Comparison of ENCODE assay signal across 19 cellular contexts in genomic region chr11:2926611-2927492, GRCh38. TPM values are rescaled to one million over a fixed set of nuclear protein-coding genes. Genes with fewer than 3 reads are reported as not detected.
DNase-seq lines count a peak whose midpoint lies in the region; ATAC-seq, FAIRE-seq and TF ChIP-seq lines count a peak whose summit lies in the region.
"Had no signal": no experiment of that assay in that cellular context is flagged by ENCODE, and none has a peak within 500 bp of the region (broad histone marks: within the 10 kb centered on the region; RNA-seq: fewer than 3 reads in every experiment).

No MANE protein-coding gene starts in this region.

- intact Hi-C loops in left ventricle myocardium inferior (cut with micrococcal nuclease) (no loop called here), left cardiac atrium (cut with DNase I) (no loop called here), K562 (cut with micrococcal nuclease) (no loop called here), lower lobe of right lung (cut with DNase I) (no loop called here)

- H3K9ac ChIP-seq in K562 (ENCODE audit: insufficient read depth in 1 of 2, low read depth in 2 of 2, low read length in 2 of 2) = peak overlapping the region in 1 of 2 experiments; percentile 2; a peak in 1 of 4 replicates
- H3K9ac ChIP-seq: KMS-11 had no signal

- H3K4me3 ChIP-seq in left ventricle myocardium inferior (no peak overlapping the region), K562 (no peak overlapping the region), lower lobe of right lung (no peak overlapping the region)
- H3K4me3 ChIP-seq: hepatocyte had no signal

- TF ChIP-seq CTCF in left ventricle myocardium inferior (IDR thresholded peaks at IDR 0.05; ENCODE audit: borderline replicate concordance) = no peak
- TF ChIP-seq CTCF in K562 (IDR thresholded peaks at IDR 0.05 in 2 of 3, conservative IDR thresholded peaks at IDR 0.05 in 1 of 3; ENCODE audit: insufficient read depth in 2 of 3, low read depth in 1 of 3, low read length in 3 of 3) = no peak
- no peak for TF ChIP-seq CTCF in lower lobe of right lung (IDR thresholded peaks at IDR 0.05)

- H3K4me1 ChIP-seq in left ventricle myocardium inferior (peaks cover 30% of the 10 kb centered on the region), K562 (replicated peaks in 1 of 2; ENCODE audit: control insufficient read depth in 2 of 2, insufficient read depth in 2 of 2, low read length in 2 of 2) (peaks cover 10 to 63% of the 10 kb centered on the region in 2 experiments; a peak in 4 of 5 replicates), lower lobe of right lung (peaks cover 24% of the 10 kb centered on the region)

- H3K9me1 ChIP-seq in K562 (ENCODE audit: control insufficient read depth, insufficient read depth, low read length) = no peaks in the 10 kb centered on the region

- FAIRE-seq in K562 (lab: Jason Lieb, UNC) = no peak

- peaks cover 13% of the 10 kb centered on the region for H4K20me1 ChIP-seq in K562 (replicated peaks; ENCODE audit: control insufficient read depth, insufficient read depth, low read length)

- no peaks in the 10 kb centered on the region for H3K9me3 ChIP-seq in left ventricle myocardium inferior (replicated peaks)
- no peaks in the 10 kb centered on the region for H3K9me3 ChIP-seq in K562 (replicated peaks; ENCODE audit: control insufficient read depth, insufficient read depth, low read depth, low read length)
- no peaks in the 10 kb centered on the region for H3K9me3 ChIP-seq in lower lobe of right lung
- H3K9me3 ChIP-seq: vagina had no signal

- TF ChIP-seq RAD21 in K562 (CRISPR knock-in tag; conservative IDR thresholded peaks at IDR 0.05 in 1 of 2, IDR thresholded peaks at IDR 0.05 in 1 of 2) = no peak

- no TSS peak for BruUV-seq in K562 (replicated peaks; lab: Mats Ljungman, UMichigan)

- no peak for ATAC-seq in left cardiac atrium
- no peak for ATAC-seq in K562
- no peak for ATAC-seq in lower lobe of right lung
- no peak for ATAC-seq in HG02938 (IDR thresholded peaks at IDR 0.05; ENCODE audit: unreplicated experiment)
- ATAC-seq: left colon, sciatic nerve had no signal

- H2AFZ ChIP-seq in K562 (ENCODE audit: low read depth, low read length) = no peak overlapping the region
- H2AFZ ChIP-seq: hepatocyte had no signal

- POLR2A ChIA-PET in K562 (lab: Yijun Ruan, JAX) = interaction anchor here (0.7 to 1.4 kb wide), 4 partner anchors 9 to 449 kb away, joined by 3 to 9 read pairs (median 6); no protein-coding TSS in a partner anchor

- peak; percentile 6 for DNase-seq in left ventricle myocardium inferior
- DNase-seq in left cardiac atrium = no peak
- DNase-seq in K562 (ENCODE audit: extremely low read depth in 1 of 4, low spot score in 3 of 4) = no peak
- DNase-seq in lower lobe of right lung = peak; percentile 37
- DNase-seq in activated gamma-delta T cell treated with Interleukin-2 at 50 U/mL for 16 hours = no peak
- no peak for DNase-seq in NCI-H2107 treated with DMSO at 0.1 percent for 48 hours (lab: John Stamatoyannopoulos, UW; ENCODE audit: unreplicated experiment)
- DNase-seq in stimulated activated CD4-positive, alpha-beta T cell treated with anti-CD3 and anti-CD28 coated beads, Interleukin-15, amount 100 ng/mL, for 24 hours = no peak
- DNase-seq: activated naive CD8-positive, alpha-beta T cell treated with anti-CD3 and anti-CD28 coated beads, Interleukin-2, amount 10 ng/mL, durations not matched to agents 7 days and 5 days; DMS153; NCI-H524 treated with DMSO at 0.1 percent for 48 hours; RPMI8226; stimulated activated naive CD4-positive, alpha-beta T cell had no signal

- H3K79me2 ChIP-seq in K562 (ENCODE audit: control insufficient read depth, insufficient read depth, low read length) = peaks cover 15% of the 10 kb centered on the region; the same call in 2 of the 3 replicates
- H3K79me2 ChIP-seq: hepatocyte had no signal

- 84% methylated on average over 19 of the region's 19 CpGs for WGBS in K562 (ENCODE audit: insufficient coverage, low coverage, missing lambda C conversion rate)

- no peak for TF ChIP-seq EP300 in K562 (IDR thresholded peaks at IDR 0.05; ENCODE audit: low read length)

- CTCF ChIA-PET in K562 (lab: Yijun Ruan, JAX; ENCODE audit: low intra/inter-chr PET ratio) = interaction anchor here (5.2 kb wide), 1 partner anchor 394 kb away, joined by 59 read pairs; no protein-coding TSS in a partner anchor

- no peaks in the 10 kb centered on the region for H3K36me3 ChIP-seq in left ventricle myocardium inferior
- H3K36me3 ChIP-seq in K562 (ENCODE audit: control insufficient read depth, insufficient read depth, low read length) = no peaks in the 10 kb centered on the region
- H3K36me3 ChIP-seq in lower lobe of right lung = no peaks in the 10 kb centered on the region
- H3K36me3 ChIP-seq: vagina had no signal

- TF ChIP-seq POLR2A in K562 (conservative IDR thresholded peaks at IDR 0.05) = no peak

- in situ Hi-C loops in K562 (cut with MboI) = no loop called here

- H3K27ac ChIP-seq in left ventricle myocardium inferior (replicated peaks) (no peak overlapping the region), K562 (ENCODE audit: extremely low read depth, low read depth, low read length) (no peak overlapping the region), lower lobe of right lung (no peak overlapping the region)
- H3K27ac ChIP-seq: hepatocyte, KMS-11, vagina had no signal

- H3K27me3 ChIP-seq in left ventricle myocardium inferior (ENCODE audit: low read depth) = peaks cover 79% of the 10 kb centered on the region
- H3K27me3 ChIP-seq in K562 (ENCODE audit: control insufficient read depth in 2 of 2, insufficient read depth in 2 of 2, low read length in 2 of 2) = no peaks in the 10 kb centered on the region
- H3K27me3 ChIP-seq in lower lobe of right lung (ENCODE audit: low read depth) = peaks cover 14% of the 10 kb centered on the region
- H3K27me3 ChIP-seq: vagina had no signal

- H3K4me2 ChIP-seq in K562 (ENCODE audit: insufficient read depth, low read length) = no peak overlapping the region
- H3K4me2 ChIP-seq: KMS-11 had no signal

TF ChIP-seq in K562, 482 proteins besides CTCF, POLR2A, EP300 and RAD21 (continues in another document):
- no peak for TF ChIP-seq NCOR1 (IDR thresholded peaks at IDR 0.05)
- TF ChIP-seq JUND (IDR thresholded peaks at IDR 0.05; ENCODE audit: borderline replicate concordance, low read depth, low read length) = no peak
- TF ChIP-seq JUND (tag; IDR thresholded peaks at IDR 0.05; ENCODE audit: borderline replicate concordance, low read depth, low read length) = no peak
- no peak for TF ChIP-seq TFE3 (CRISPR knock-in tag; IDR thresholded peaks at IDR 0.05)

RNA-seq across cellular contexts. Expression of gene PHLDA2, which starts 2.4 kb away (rescaled TPM):
- total RNA-seq in left ventricle myocardium inferior = not detected
- total RNA-seq in left cardiac atrium = 1 to 10 TPM; 2.2 to 3.4 TPM
- 3.2 and 7.8 TPM in 2 replicates for total RNA-seq in K562 (2011; cell fraction: chromatin; rRNA removed; ENCODE audit: low replicate concordance)
- total RNA-seq in K562 (2011; cell fraction: nucleolus; rRNA removed) = 13.6 and 14.7 TPM in 2 replicates
- 5.4 and 5.7 TPM in 2 replicates for total RNA-seq in K562 (2011; cell fraction: nucleoplasm; rRNA removed)
- total RNA-seq in K562 (2014; rRNA removed) = 14.8 and 26.2 TPM in 2 replicates
- 0.70 and 0.76 TPM in 2 replicates for total RNA-seq in K562 (2014; rRNA removed; fragmentation: Illumina TruSeq; extraction: Trizol)
- 5.7 and 6.3 TPM in 2 replicates for total RNA-seq in K562 (2015; rRNA removed; fragmentation: Illumina TruSeq; extraction: Trizol)
- total RNA-seq in K562 (2021) = 42.4 and 43.2 TPM in 2 replicates
- 4.7 and 4.9 TPM in 2 replicates for polyA plus RNA-seq in K562 (2011; rRNA removed)
- polyA plus RNA-seq in K562 (2011; cell fraction: cytosol; rRNA removed) = 19.3 and 101 TPM in 2 replicates
- 10.5 and 21.0 TPM in 2 replicates for polyA plus RNA-seq in K562 (2011; cell fraction: nucleus; rRNA removed)
- polyA plus RNA-seq in K562 (2012) = 26.8 and 31.0 TPM in 2 replicates
- 4.0 and 24.8 TPM in 2 replicates for polyA plus RNA-seq in K562 (2014; fragmentation: Illumina TruSeq; extraction: Trizol)
- under 1 TPM; 0.43 to 0.87 TPM for polyA plus RNA-seq in K562 (2014; fragmentation: Nextera tagmentation; extraction: Ambion mirVana)
- polyA plus RNA-seq in K562 (2014; rRNA removed) = 33.6 and 37.8 TPM in 2 replicates
- polyA minus RNA-seq in K562 (2011; rRNA and poly(A)+ RNA removed) = 0.84 and 1.1 TPM in 2 replicates
- polyA minus RNA-seq in K562 (2011; cell fraction: cytosol; rRNA and poly(A)+ RNA removed) = 14.8 and 27.2 TPM in 2 replicates
- 11.8 and 14.1 TPM in 2 replicates for polyA minus RNA-seq in K562 (2011; cell fraction: nucleus; rRNA and poly(A)+ RNA removed)
- total RNA-seq in lower lobe of right lung = 7.2 TPM
- polyA plus RNA-seq: neural cell had no signal

RNA-seq across cellular contexts. Expression of gene CDKN1C, which starts 41.3 kb away (rescaled TPM):
- total RNA-seq in left ventricle myocardium inferior = 33.0 TPM
- 10 to 100 TPM; 23.3 to 44.2 TPM for total RNA-seq in left cardiac atrium
- total RNA-seq in K562 (2011; cell fraction: chromatin; rRNA removed; ENCODE audit: low replicate concordance) = 7.1 and 13.9 TPM in 2 replicates
- 20.5 and 24.5 TPM in 2 replicates for total RNA-seq in K562 (2011; cell fraction: nucleolus; rRNA removed)
- 10.9 and 11.1 TPM in 2 replicates for total RNA-seq in K562 (2011; cell fraction: nucleoplasm; rRNA removed)
- 19.2 and 23.5 TPM in 2 replicates for total RNA-seq in K562 (2014; rRNA removed)
- total RNA-seq in K562 (2014; rRNA removed; fragmentation: Illumina TruSeq; extraction: Trizol) = 3.5 and 4.0 TPM in 2 replicates
- 2.8 and 3.5 TPM in 2 replicates for total RNA-seq in K562 (2015; rRNA removed; fragmentation: Illumina TruSeq; extraction: Trizol)
- 21.1 and 21.9 TPM in 2 replicates for total RNA-seq in K562 (2021)
- 9.2 and 17.4 TPM in 2 replicates for polyA plus RNA-seq in K562 (2011; rRNA removed)
- polyA plus RNA-seq in K562 (2011; cell fraction: cytosol; rRNA removed) = 12.9 and 29.1 TPM in 2 replicates
- polyA plus RNA-seq in K562 (2011; cell fraction: nucleus; rRNA removed) = 25.4 and 25.7 TPM in 2 replicates
- 10.9 and 13.2 TPM in 2 replicates for polyA plus RNA-seq in K562 (2012)
- polyA plus RNA-seq in K562 (2014; fragmentation: Illumina TruSeq; extraction: Trizol) = 3.9 and 5.2 TPM in 2 replicates
- 10 to 100 TPM in 1 of 2 experiments, 1 to 10 TPM in 1; 9.3 to 18.7 TPM for polyA plus RNA-seq in K562 (2014; fragmentation: Nextera tagmentation; extraction: Ambion mirVana)
- polyA plus RNA-seq in K562 (2014; rRNA removed) = 11.0 and 13.0 TPM in 2 replicates
- 4.8 and 6.4 TPM in 2 replicates for polyA minus RNA-seq in K562 (2011; rRNA and poly(A)+ RNA removed)
- 11.8 and 22.5 TPM in 2 replicates for polyA minus RNA-seq in K562 (2011; cell fraction: cytosol; rRNA and poly(A)+ RNA removed)
- 7.5 and 8.9 TPM in 2 replicates for polyA minus RNA-seq in K562 (2011; cell fraction: nucleus; rRNA and poly(A)+ RNA removed)
- 39.5 TPM for total RNA-seq in lower lobe of right lung

Comparison
In these comparisons a context has a peak if more than half of its experiments do, and no peak if none do; other contexts are left out.
1. DNase-seq: peak in left ventricle myocardium inferior (single experiment) and lower lobe of right lung (single experiment); none in left cardiac atrium (single experiment), K562 (0 of 4), activated gamma-delta T cell treated with Interleukin-2 at 50 U/mL for 16 hours (single experiment), NCI-H2107 treated with DMSO at 0.1 percent for 48 hours (single experiment) and stimulated activated CD4-positive, alpha-beta T cell treated with anti-CD3 and anti-CD28 coated beads, Interleukin-15, amount 100 ng/mL, for 24 hours (single experiment).